ENCODE assay signal across 8 cellular contexts in the genomic region with DNA sequence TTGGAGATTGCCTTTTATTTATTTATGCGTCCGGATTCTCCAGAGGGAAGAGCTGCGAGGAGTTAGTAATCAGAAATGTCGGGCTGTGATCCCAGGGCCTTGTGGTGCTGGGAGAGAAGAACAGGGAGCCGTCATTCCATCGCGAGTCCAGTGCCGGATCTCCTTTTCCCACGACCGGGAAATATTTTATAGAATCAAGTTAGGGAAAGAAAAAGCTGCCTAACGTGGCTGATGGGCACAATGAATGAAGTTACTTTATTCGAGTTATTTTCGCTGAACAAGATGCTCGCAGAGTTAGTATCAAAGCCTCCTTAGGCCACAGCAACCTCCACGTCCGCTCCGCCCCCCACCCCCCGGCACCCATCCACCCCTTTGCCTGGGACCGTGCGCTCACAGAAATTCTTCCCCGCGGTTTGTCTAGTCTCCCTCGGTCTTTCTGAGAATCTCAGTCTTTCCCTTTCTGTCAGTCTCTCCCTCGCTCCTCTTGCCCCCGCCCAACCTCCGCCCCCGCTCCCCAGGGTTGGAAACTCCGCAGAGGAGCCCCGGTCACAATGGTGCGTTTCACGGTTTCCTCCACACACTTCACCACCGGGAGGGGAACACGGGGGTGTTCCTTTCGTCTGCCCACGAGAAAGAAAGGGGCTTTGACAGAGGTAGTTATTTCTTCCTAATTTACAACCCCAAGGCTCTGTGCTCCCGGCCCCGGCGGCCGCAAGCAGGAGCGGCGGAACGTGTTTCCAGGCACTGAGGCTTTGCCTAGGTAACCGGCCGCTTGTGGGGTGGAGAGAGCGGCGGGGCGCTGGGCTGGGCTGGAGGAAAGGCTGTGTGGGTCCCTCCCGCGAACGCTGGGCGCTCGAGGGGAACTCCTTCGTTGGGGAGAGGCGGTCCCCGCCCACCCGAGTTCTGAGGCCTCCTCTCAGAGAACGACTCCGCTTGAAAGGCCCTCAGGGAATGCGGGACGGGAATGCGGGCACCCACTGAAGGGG.
A peak's percentile ranks its signal among the peaks of the same experiment; 100 is the strongest.
DNase-seq lines count a peak whose midpoint lies in the region; ATAC-seq lines count a peak whose summit lies in the region.

No MANE protein-coding gene starts in this region.

- peaks cover 19 to 55% (median 45%) of the 10 kb centered on the region in 10 experiments for H3K4me1 ChIP-seq in BLaER1 treated with 17β-estradiol and CSF1 and Interleukin-3, amounts not matched to agents 10 nM and 100 nM
- H3K4me1 ChIP-seq in HUES48 (ENCODE audit: control insufficient read depth, insufficient read depth, low read length), result peaks cover 22% of the 10 kb centered on the region

- no peaks in the 10 kb centered on the region for H3K36me3 ChIP-seq in BLaER1 treated with 17β-estradiol and CSF1 and Interleukin-3, amounts not matched to agents 10 nM and 100 nM
- no peaks in the 10 kb centered on the region for H3K36me3 ChIP-seq in HUES48 (ENCODE audit: control insufficient read depth, insufficient read depth, low read length)

- peaks cover 47% of the 10 kb centered on the region for H3K4me1 Mint-ChIP-seq in dendritic cell treated with granulocyte-macrophage colony-stimulating factor and Interleukin-4, amounts not matched to agents 40 ng/mL and 50 ng/mL, for 4 days (ENCODE audit: low read depth)
- H3K4me1 Mint-ChIP-seq in memory B cell, result peaks cover 24% of the 10 kb centered on the region

- H3K4me2 ChIP-seq in BLaER1 treated with 17β-estradiol and CSF1 and Interleukin-3, amounts not matched to agents 10 nM and 100 nM, result peak overlapping the region; percentile 94 to 100 (median 99)

- peak overlapping the region in 3 of 11 experiments; percentile 79 to 99 (median 99); a peak in 4 of 22 replicates for H3K27ac ChIP-seq in BLaER1 treated with 17β-estradiol and CSF1 and Interleukin-3, amounts not matched to agents 10 nM and 100 nM
- no peak overlapping the region for H3K27ac ChIP-seq in HUES48 (ENCODE audit: low read depth, low read length)

- peak overlapping the region; percentile 65 to 87 (median 78) for H3K4me3 ChIP-seq in BLaER1 treated with 17β-estradiol and CSF1 and Interleukin-3, amounts not matched to agents 10 nM and 100 nM
- peak overlapping the region; percentile 87 for H3K4me3 ChIP-seq in HUES48 (ENCODE audit: low read depth, low read length)

- H3K9me3 Mint-ChIP-seq in dendritic cell treated with granulocyte-macrophage colony-stimulating factor and Interleukin-4, amounts not matched to agents 40 ng/mL and 50 ng/mL, for 4 days, result no peaks in the 10 kb centered on the region
- no peaks in the 10 kb centered on the region for H3K9me3 Mint-ChIP-seq in memory B cell

- H3K27ac Mint-ChIP-seq in dendritic cell treated with granulocyte-macrophage colony-stimulating factor and Interleukin-4, amounts not matched to agents 40 ng/mL and 50 ng/mL, for 4 days, result peak overlapping the region; percentile 87
- peak overlapping the region; percentile 98 for H3K27ac Mint-ChIP-seq in memory B cell

- no peaks in the 10 kb centered on the region for H3K9me3 ChIP-seq in BLaER1 treated with 17β-estradiol and CSF1 and Interleukin-3, amounts not matched to agents 10 nM and 100 nM (replicated peaks in 1 of 11)
- H3K9me3 ChIP-seq in HUES48 (ENCODE audit: control insufficient read depth, insufficient read depth, low read length), result no peaks in the 10 kb centered on the region

- H3K36me3 Mint-ChIP-seq in dendritic cell treated with granulocyte-macrophage colony-stimulating factor and Interleukin-4, amounts not matched to agents 40 ng/mL and 50 ng/mL, for 4 days (ENCODE audit: low read depth), result peaks cover 16% of the 10 kb centered on the region
- no peaks in the 10 kb centered on the region for H3K36me3 Mint-ChIP-seq in memory B cell

- peaks cover 65% of the 10 kb centered on the region for H3K27me3 Mint-ChIP-seq in dendritic cell treated with granulocyte-macrophage colony-stimulating factor and Interleukin-4, amounts not matched to agents 40 ng/mL and 50 ng/mL, for 4 days
- H3K27me3 Mint-ChIP-seq in memory B cell, result peaks cover 6% of the 10 kb centered on the region

- H3K9ac ChIP-seq in BLaER1 treated with 17β-estradiol and CSF1 and Interleukin-3, amounts not matched to agents 10 nM and 100 nM, result peak overlapping the region in 10 of 11 experiments; percentile 44 to 99 (median 98); a peak in 19 of 22 replicates
- H3K9ac ChIP-seq in HUES48 (ENCODE audit: low read depth, low read length), result no peak overlapping the region

- peaks cover 0 to 46% (median 36%) of the 10 kb centered on the region in 11 experiments; a peak in 19 of 22 replicates for H4K20me1 ChIP-seq in BLaER1 treated with 17β-estradiol and CSF1 and Interleukin-3, amounts not matched to agents 10 nM and 100 nM

- intact Hi-C loops in dendritic cell treated with granulocyte-macrophage colony-stimulating factor and Interleukin-4, amounts not matched to agents 40 ng/mL and 50 ng/mL, for 4 days (cut with micrococcal nuclease), result loop anchor here (5.0 to 10.0 kb wide), 3 partner anchors 226 to 641 kb away; no protein-coding TSS in a partner anchor

- peak; percentile 90 for DNase-seq in activated CD4-positive, alpha-beta T cell treated with anti-CD3 and anti-CD28 coated beads for 4 hours
- DNase-seq in memory B cell (ENCODE audit: low spot score in 2 of 2) (peak; percentile 55 to 71), NCI-H1436 treated with DMSO at 0.1 percent for 48 hours (lab: John Stamatoyannopoulos, UW) (no peak), OCI-M2 (lab: John Stamatoyannopoulos, UW; ENCODE audit: unreplicated experiment) (no peak)
- peak; percentile 66 to 74 (median 73) for DNase-seq in stimulated activated CD4-positive, alpha-beta T cell treated with anti-CD3 and anti-CD28 coated beads, TNF-alpha, amount 100 ng/mL, for 48 hours (ENCODE audit: low read depth in 3 of 3)

- peaks cover 55 to 69% (median 68%) of the 10 kb centered on the region in 11 experiments for H3K27me3 ChIP-seq in BLaER1 treated with 17β-estradiol and CSF1 and Interleukin-3, amounts not matched to agents 10 nM and 100 nM
- H3K27me3 ChIP-seq in HUES48 (ENCODE audit: control insufficient read depth, insufficient read depth, low read length), result peaks cover 86% of the 10 kb centered on the region

- peak overlapping the region; percentile 92 for H3K4me3 Mint-ChIP-seq in dendritic cell treated with granulocyte-macrophage colony-stimulating factor and Interleukin-4, amounts not matched to agents 40 ng/mL and 50 ng/mL, for 4 days
- H3K4me3 Mint-ChIP-seq in memory B cell, result peak overlapping the region; percentile 94

- ATAC-seq in memory B cell (ENCODE audit: low read depth), result no peak

Comparison
In these comparisons a context has a peak if more than half of its experiments do, and no peak if none do; other contexts are left out.
1. DNase-seq: peak in activated CD4-positive, alpha-beta T cell treated with anti-CD3 and anti-CD28 coated beads for 4 hours (2 of 2), memory B cell (2 of 2) and stimulated activated CD4-positive, alpha-beta T cell treated with anti-CD3 and anti-CD28 coated beads, TNF-alpha, amount 100 ng/mL, for 48 hours (3 of 3); none in NCI-H1436 treated with DMSO at 0.1 percent for 48 hours (single experiment) and OCI-M2 (single experiment).